ENCODE assay signal across 1 cellular context in the genomic region with DNA sequence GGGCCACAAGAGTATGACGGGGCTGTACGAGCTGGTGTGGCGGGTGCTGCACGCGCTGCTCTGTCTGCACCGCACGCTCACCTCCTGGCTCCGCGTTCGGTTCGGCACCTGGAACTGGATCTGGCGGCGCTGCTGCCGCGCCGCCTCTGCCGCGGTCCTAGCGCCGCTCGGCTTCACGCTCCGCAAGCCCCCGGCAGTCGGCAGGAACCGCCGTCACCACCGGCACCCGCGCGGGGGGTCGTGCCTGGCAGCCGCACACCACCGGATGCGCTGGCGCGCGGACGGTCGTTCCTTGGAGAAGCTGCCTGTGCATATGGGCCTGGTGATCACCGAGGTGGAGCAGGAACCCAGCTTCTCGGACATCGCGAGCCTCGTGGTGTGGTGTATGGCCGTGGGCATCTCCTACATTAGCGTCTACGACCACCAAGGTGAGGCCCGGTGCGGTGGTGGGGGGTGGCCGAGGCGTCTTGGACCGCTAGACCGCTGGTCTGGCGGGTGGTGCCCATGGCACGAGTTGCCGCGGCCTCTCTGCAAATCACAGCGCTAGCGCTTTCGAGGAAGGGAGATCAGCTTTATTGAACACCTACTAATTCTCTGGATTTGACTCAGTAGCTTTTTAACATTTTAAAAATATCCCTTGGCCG.
TF ChIP-seq lines count a peak whose summit lies in the region.
"Not testable (repeated sequence)": the region's sequence is repeated elsewhere in the genome, so short reads cannot be mapped to it uniquely, and the experiment has no call there.

No MANE protein-coding gene starts in this region.

TF ChIP-seq in HepG2, 621 proteins besides CTCF, POLR2A, EP300 and RAD21 (continues in another document):
- peak; percentile 55 for TF ChIP-seq PHF8 (CRISPR knock-in tag; IDR thresholded peaks at IDR 0.05)
- peak; percentile 13 for TF ChIP-seq TEAD3 (CRISPR knock-in tag; optimal IDR thresholded peaks at IDR 0.05; ENCODE audit: borderline replicate concordance)
- TF ChIP-seq, protein P1, sequence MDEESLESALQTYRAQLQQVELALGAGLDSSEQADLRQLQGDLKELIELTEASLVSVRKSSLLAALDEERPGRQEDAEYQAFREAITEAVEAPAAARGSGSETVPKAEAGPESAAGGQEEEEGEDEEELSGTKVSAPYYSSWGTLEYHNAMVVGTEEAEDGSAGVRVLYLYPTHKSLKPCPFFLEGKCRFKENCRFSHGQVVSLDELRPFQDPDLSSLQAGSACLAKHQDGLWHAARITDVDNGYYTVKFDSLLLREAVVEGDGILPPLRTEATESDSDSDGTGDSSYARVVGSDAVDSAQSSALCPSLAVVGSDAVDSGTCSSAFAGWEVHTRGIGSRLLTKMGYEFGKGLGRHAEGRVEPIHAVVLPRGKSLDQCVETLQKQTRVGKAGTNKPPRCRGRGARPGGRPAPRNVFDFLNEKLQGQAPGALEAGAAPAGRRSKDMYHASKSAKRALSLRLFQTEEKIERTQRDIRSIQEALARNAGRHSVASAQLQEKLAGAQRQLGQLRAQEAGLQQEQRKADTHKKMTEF (CRISPR knock-in tag; IDR thresholded peaks at IDR 0.05) = peak; percentile 3; the same call in 1 of the 2 replicates
- TF ChIP-seq MAZ, HNF4G (IDR thresholded peaks at IDR 0.05; ENCODE audit: borderline replicate concordance, low read depth, low read length): not testable (repeated sequence)
- peak; percentile 13; the same call in 1 of the 2 replicates for TF ChIP-seq MAZ (CRISPR knock-in tag; IDR thresholded peaks at IDR 0.05; ENCODE audit: low read depth)
- TF ChIP-seq, protein P2, sequence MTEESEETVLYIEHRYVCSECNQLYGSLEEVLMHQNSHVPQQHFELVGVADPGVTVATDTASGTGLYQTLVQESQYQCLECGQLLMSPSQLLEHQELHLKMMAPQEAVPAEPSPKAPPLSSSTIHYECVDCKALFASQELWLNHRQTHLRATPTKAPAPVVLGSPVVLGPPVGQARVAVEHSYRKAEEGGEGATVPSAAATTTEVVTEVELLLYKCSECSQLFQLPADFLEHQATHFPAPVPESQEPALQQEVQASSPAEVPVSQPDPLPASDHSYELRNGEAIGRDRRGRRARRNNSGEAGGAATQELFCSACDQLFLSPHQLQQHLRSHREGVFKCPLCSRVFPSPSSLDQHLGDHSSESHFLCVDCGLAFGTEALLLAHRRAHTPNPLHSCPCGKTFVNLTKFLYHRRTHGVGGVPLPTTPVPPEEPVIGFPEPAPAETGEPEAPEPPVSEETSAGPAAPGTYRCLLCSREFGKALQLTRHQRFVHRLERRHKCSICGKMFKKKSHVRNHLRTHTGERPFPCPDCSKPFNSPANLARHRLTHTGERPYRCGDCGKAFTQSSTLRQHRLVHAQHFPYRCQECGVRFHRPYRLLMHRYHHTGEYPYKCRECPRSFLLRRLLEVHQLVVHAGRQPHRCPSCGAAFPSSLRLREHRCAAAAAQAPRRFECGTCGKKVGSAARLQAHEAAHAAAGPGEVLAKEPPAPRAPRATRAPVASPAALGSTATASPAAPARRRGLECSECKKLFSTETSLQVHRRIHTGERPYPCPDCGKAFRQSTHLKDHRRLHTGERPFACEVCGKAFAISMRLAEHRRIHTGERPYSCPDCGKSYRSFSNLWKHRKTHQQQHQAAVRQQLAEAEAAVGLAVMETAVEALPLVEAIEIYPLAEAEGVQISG (CRISPR knock-in tag; IDR thresholded peaks at IDR 0.05) = peak; percentile 39; the same call in 1 of the 2 replicates
- TF ChIP-seq, protein P3, sequence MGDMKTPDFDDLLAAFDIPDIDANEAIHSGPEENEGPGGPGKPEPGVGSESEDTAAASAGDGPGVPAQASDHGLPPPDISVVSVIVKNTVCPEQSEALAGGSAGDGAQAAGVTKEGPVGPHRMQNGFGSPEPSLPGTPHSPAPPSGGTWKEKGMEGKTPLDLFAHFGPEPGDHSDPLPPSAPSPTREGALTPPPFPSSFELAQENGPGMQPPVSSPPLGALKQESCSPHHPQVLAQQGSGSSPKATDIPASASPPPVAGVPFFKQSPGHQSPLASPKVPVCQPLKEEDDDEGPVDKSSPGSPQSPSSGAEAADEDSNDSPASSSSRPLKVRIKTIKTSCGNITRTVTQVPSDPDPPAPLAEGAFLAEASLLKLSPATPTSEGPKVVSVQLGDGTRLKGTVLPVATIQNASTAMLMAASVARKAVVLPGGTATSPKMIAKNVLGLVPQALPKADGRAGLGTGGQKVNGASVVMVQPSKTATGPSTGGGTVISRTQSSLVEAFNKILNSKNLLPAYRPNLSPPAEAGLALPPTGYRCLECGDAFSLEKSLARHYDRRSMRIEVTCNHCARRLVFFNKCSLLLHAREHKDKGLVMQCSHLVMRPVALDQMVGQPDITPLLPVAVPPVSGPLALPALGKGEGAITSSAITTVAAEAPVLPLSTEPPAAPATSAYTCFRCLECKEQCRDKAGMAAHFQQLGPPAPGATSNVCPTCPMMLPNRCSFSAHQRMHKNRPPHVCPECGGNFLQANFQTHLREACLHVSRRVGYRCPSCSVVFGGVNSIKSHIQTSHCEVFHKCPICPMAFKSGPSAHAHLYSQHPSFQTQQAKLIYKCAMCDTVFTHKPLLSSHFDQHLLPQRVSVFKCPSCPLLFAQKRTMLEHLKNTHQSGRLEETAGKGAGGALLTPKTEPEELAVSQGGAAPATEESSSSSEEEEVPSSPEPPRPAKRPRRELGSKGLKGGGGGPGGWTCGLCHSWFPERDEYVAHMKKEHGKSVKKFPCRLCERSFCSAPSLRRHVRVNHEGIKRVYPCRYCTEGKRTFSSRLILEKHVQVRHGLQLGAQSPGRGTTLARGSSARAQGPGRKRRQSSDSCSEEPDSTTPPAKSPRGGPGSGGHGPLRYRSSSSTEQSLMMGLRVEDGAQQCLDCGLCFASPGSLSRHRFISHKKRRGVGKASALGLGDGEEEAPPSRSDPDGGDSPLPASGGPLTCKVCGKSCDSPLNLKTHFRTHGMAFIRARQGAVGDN (CRISPR knock-in tag; IDR thresholded peaks at IDR 0.05) = peak; percentile 44; the same call in 1 of the 2 replicates
- TF ChIP-seq ZNF891 (CRISPR knock-in tag; IDR thresholded peaks at IDR 0.05) = 0 out of 2 replicates have a peak, but pooled peaks have one; percentile 50
- TF ChIP-seq SALL1 (CRISPR knock-in tag; IDR thresholded peaks at IDR 0.05) = peak; percentile 15; the same call in 1 of the 2 replicates
- TF ChIP-seq, protein P4, sequence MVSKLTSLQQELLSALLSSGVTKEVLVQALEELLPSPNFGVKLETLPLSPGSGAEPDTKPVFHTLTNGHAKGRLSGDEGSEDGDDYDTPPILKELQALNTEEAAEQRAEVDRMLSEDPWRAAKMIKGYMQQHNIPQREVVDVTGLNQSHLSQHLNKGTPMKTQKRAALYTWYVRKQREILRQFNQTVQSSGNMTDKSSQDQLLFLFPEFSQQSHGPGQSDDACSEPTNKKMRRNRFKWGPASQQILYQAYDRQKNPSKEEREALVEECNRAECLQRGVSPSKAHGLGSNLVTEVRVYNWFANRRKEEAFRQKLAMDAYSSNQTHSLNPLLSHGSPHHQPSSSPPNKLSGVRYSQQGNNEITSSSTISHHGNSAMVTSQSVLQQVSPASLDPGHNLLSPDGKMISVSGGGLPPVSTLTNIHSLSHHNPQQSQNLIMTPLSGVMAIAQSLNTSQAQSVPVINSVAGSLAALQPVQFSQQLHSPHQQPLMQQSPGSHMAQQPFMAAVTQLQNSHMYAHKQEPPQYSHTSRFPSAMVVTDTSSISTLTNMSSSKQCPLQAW (CRISPR knock-in tag; IDR thresholded peaks at IDR 0.05) = 0 out of 2 replicates have a peak, but pooled peaks have one; percentile 15
- TF ChIP-seq, protein P5, sequence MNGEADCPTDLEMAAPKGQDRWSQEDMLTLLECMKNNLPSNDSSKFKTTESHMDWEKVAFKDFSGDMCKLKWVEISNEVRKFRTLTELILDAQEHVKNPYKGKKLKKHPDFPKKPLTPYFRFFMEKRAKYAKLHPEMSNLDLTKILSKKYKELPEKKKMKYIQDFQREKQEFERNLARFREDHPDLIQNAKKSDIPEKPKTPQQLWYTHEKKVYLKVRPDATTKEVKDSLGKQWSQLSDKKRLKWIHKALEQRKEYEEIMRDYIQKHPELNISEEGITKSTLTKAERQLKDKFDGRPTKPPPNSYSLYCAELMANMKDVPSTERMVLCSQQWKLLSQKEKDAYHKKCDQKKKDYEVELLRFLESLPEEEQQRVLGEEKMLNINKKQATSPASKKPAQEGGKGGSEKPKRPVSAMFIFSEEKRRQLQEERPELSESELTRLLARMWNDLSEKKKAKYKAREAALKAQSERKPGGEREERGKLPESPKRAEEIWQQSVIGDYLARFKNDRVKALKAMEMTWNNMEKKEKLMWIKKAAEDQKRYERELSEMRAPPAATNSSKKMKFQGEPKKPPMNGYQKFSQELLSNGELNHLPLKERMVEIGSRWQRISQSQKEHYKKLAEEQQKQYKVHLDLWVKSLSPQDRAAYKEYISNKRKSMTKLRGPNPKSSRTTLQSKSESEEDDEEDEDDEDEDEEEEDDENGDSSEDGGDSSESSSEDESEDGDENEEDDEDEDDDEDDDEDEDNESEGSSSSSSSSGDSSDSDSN (CRISPR knock-in tag; IDR thresholded peaks at IDR 0.05) = 0 out of 2 replicates have a peak, but pooled peaks have one; percentile 19
- TF ChIP-seq RBFOX2 (IDR thresholded peaks at IDR 0.05; ENCODE audit: low read depth, low read length) = peak; percentile 77
- TF ChIP-seq ZNF33A (CRISPR knock-in tag; IDR thresholded peaks at IDR 0.05; ENCODE audit: borderline replicate concordance) = 0 out of 2 replicates have a peak, but pooled peaks have one; percentile 43
- TF ChIP-seq ZNF768 (CRISPR knock-in tag; IDR thresholded peaks at IDR 0.05) = 0 out of 2 replicates have a peak, but pooled peaks have one; percentile 27
- peak; percentile 55 for TF ChIP-seq ZNF816 (CRISPR knock-in tag; IDR thresholded peaks at IDR 0.05; ENCODE audit: borderline replicate concordance)
- TF ChIP-seq ZBTB7B (CRISPR knock-in tag; IDR thresholded peaks at IDR 0.05) = 0 out of 2 replicates have a peak, but pooled peaks have one; percentile 27
- TF ChIP-seq NRL (CRISPR knock-in tag; IDR thresholded peaks at IDR 0.05; ENCODE audit: borderline replicate concordance) = 0 out of 2 replicates have a peak, but pooled peaks have one; percentile 23
- TF ChIP-seq ELF4 (CRISPR knock-in tag; IDR thresholded peaks at IDR 0.05; ENCODE audit: borderline replicate concordance) = 0 out of 2 replicates have a peak, but pooled peaks have one; percentile 48
- TF ChIP-seq, protein P6, sequence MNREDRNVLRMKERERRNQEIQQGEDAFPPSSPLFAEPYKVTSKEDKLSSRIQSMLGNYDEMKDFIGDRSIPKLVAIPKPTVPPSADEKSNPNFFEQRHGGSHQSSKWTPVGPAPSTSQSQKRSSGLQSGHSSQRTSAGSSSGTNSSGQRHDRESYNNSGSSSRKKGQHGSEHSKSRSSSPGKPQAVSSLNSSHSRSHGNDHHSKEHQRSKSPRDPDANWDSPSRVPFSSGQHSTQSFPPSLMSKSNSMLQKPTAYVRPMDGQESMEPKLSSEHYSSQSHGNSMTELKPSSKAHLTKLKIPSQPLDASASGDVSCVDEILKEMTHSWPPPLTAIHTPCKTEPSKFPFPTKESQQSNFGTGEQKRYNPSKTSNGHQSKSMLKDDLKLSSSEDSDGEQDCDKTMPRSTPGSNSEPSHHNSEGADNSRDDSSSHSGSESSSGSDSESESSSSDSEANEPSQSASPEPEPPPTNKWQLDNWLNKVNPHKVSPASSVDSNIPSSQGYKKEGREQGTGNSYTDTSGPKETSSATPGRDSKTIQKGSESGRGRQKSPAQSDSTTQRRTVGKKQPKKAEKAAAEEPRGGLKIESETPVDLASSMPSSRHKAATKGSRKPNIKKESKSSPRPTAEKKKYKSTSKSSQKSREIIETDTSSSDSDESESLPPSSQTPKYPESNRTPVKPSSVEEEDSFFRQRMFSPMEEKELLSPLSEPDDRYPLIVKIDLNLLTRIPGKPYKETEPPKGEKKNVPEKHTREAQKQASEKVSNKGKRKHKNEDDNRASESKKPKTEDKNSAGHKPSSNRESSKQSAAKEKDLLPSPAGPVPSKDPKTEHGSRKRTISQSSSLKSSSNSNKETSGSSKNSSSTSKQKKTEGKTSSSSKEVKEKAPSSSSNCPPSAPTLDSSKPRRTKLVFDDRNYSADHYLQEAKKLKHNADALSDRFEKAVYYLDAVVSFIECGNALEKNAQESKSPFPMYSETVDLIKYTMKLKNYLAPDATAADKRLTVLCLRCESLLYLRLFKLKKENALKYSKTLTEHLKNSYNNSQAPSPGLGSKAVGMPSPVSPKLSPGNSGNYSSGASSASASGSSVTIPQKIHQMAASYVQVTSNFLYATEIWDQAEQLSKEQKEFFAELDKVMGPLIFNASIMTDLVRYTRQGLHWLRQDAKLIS (CRISPR knock-in tag; IDR thresholded peaks at IDR 0.05) = 0 out of 2 replicates have a peak, but pooled peaks have one; percentile 14
- TF ChIP-seq HNRNPLL (IDR thresholded peaks at IDR 0.05; ENCODE audit: low read depth, low read length, poor library complexity, severe bottlenecking) = peak; percentile 16
- TF ChIP-seq KDM5A (IDR thresholded peaks at IDR 0.05; ENCODE audit: borderline replicate concordance, low read length) = peak; percentile 75
- TF ChIP-seq ZFY (CRISPR knock-in tag; IDR thresholded peaks at IDR 0.05) = peak; percentile 67
- TF ChIP-seq, protein P7, sequence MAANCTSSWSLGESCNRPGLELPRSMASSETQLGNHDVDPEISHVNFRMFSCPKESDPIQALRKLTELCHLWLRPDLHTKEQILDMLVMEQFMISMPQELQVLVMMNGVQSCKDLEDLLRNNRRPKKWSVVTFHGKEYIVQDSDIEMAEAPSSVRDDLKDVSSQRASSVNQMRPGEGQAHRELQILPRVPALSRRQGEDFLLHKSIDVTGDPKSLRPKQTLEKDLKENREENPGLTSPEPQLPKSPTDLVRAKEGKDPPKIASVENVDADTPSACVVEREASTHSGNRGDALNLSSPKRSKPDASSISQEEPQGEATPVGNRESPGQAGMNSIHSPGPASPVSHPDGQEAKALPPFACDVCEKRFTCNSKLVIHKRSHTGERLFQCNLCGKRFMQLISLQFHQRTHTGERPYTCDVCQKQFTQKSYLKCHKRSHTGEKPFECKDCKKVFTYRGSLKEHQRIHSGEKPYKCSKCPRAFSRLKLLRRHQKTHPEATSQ (CRISPR knock-in tag; IDR thresholded peaks at IDR 0.05; ENCODE audit: borderline replicate concordance) = 0 out of 2 replicates have a peak, but pooled peaks have one; percentile 39
- 0 out of 2 replicates have a peak, but pooled peaks have one; percentile 12 for TF ChIP-seq HDAC1 (CRISPR knock-in tag; IDR thresholded peaks at IDR 0.05)
- peak; percentile 9; the same call in 1 of the 2 replicates for TF ChIP-seq TBX2 (CRISPR knock-in tag; IDR thresholded peaks at IDR 0.05; ENCODE audit: borderline replicate concordance)
- peak; percentile 55 for TF ChIP-seq TAF1 (CRISPR knock-in tag; IDR thresholded peaks at IDR 0.05)
- 0 out of 2 replicates have a peak, but pooled peaks have one; percentile 3 for TF ChIP-seq HNF4G (CRISPR knock-in tag; IDR thresholded peaks at IDR 0.05; ENCODE audit: borderline replicate concordance, low read depth)
